ENCODE assay signal across 2 cellular contexts in the genomic region with DNA sequence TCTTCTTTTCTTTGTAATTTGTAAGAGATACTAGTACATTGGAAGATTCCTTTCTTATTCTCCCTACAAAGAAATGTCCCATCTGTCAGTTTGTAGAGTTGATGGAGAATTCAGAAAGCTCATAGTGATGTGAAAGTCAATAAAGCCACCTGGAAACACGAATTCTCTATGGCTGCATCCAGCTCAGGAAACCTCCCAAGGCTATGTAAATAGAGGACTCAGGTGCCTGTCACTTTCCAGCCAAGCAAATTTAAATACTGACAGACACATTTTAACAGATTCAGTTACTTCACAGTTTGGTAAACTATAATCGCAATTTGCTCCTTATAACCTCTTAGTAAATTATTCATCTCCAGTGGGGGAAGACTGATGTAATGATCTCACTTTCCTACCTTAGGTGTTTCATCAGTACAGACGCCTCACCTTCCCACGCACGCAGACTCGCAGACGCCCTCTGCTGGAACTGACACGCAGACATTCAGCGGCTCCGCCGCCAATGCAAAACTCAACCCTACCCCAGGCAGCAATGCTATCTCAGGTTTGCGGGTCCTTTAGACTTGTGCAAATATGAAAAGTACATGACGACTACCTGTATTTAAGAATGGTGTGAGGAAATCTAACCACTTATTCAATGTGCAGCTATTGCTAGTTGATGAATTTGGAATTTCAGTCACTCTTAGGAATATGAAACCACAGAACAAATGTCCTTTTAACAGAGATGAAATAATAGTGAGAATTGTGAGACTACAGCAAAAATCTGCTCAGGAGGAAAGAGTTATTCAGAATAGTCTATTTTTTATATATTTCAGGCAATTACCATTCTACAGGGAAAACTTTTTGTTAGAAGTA.
TF ChIP-seq lines count a peak whose summit lies in the region.

No MANE protein-coding gene starts in this region.

TF ChIP-seq in IMR-90, 13 proteins besides CTCF, POLR2A, EP300 and RAD21:
- TF ChIP-seq MXI1 (IDR thresholded peaks at IDR 0.05; ENCODE audit: borderline replicate concordance, low read depth, low read length) (no peak), CHD1 (IDR thresholded peaks at IDR 0.05; ENCODE audit: low read depth, low read length) (no peak), SMC3 (IDR thresholded peaks at IDR 0.05; ENCODE audit: low read depth, low read length) (peak; percentile 52), NFE2L2 (IDR thresholded peaks at IDR 0.05; ENCODE audit: low read depth, low read length) (no peak), RFX5 (IDR thresholded peaks at IDR 0.05; ENCODE audit: low read depth, low read length) (no peak), CEBPB (IDR thresholded peaks at IDR 0.05; ENCODE audit: low read depth, low read length) (no peak)

TF ChIP-seq in HepG2, 621 proteins besides CTCF, POLR2A, EP300 and RAD21:
- peak; percentile 41; the same call in 1 of the 2 replicates for TF ChIP-seq KDM2A (CRISPR knock-in tag; IDR thresholded peaks at IDR 0.05; ENCODE audit: borderline replicate concordance, low read depth)
- TF ChIP-seq STAG1 (CRISPR knock-in tag; IDR thresholded peaks at IDR 0.05) = peak; percentile 42
- TF ChIP-seq, protein P1, sequence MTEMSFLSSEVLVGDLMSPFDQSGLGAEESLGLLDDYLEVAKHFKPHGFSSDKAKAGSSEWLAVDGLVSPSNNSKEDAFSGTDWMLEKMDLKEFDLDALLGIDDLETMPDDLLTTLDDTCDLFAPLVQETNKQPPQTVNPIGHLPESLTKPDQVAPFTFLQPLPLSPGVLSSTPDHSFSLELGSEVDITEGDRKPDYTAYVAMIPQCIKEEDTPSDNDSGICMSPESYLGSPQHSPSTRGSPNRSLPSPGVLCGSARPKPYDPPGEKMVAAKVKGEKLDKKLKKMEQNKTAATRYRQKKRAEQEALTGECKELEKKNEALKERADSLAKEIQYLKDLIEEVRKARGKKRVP (CRISPR knock-in tag; IDR thresholded peaks at IDR 0.05) = peak in 1 of 2 experiments; percentile 74; a peak in 2 of 4 replicates
- no peak for TF ChIP-seq KLF13 (CRISPR knock-in tag; IDR thresholded peaks at IDR 0.05)
- TF ChIP-seq ZNF646 (CRISPR knock-in tag; IDR thresholded peaks at IDR 0.05) = no peak
- TF ChIP-seq SMC3 (IDR thresholded peaks at IDR 0.05; ENCODE audit: low read length) = peak; percentile 25; the same call in 1 of the 2 replicates
TF ChIP-seq in HepG2: peak in this region for 4.
